ENCODE assay signal across 12 cellular contexts in genomic region chr6:155187994-155188706, GRCh38.
DNase-seq lines count a peak whose midpoint lies in the region; TF ChIP-seq lines count a peak whose summit lies in the region.
"Had no signal": no experiment of that assay in that cellular context is flagged by ENCODE, and none has a peak within 500 bp of the region (broad histone marks: within the 10 kb centered on the region; RNA-seq: fewer than 3 reads in every experiment).

No MANE protein-coding gene starts in this region.

- no peak overlapping the region for H2AK5ac ChIP-seq in neuronal stem cell (ENCODE audit: low read depth, low read length)

- H2BK12ac ChIP-seq in neuronal stem cell (ENCODE audit: low read length): no peak overlapping the region

- no peak overlapping the region for H3K4me3 ChIP-seq in AG10803 (ENCODE audit: low read length)
- no peak overlapping the region for H3K4me3 ChIP-seq in neuronal stem cell (ENCODE audit: low read length in 2 of 2)
- H3K4me3 ChIP-seq in adrenal gland: no peak overlapping the region
- H3K4me3 ChIP-seq: cardiac muscle cell had no signal

- WGBS in neuronal stem cell (ENCODE audit: extremely low coverage in 2 of 2, insufficient read length in 2 of 2, insufficient replicate concordance in 1 of 2), 2 donors: no CpG with 5 or more reads among the region's 13 CpGs
- 87 to 96% (median 93%) methylated on average over 13 of the region's 13 CpGs for WGBS in adrenal gland, 4 donors

- no peak overlapping the region for H3K14ac ChIP-seq in neuronal stem cell (ENCODE audit: low read length)

- no peak overlapping the region for H2AFZ ChIP-seq in neuronal stem cell (ENCODE audit: low read length)

- no peak overlapping the region for H3K4ac ChIP-seq in neuronal stem cell (ENCODE audit: low read length)

- no peak overlapping the region for H4K8ac ChIP-seq in neuronal stem cell (ENCODE audit: low read depth, low read length)

- no peak overlapping the region for H3K4me2 ChIP-seq in neuronal stem cell (ENCODE audit: insufficient read depth, low read length, poor library complexity, severe bottlenecking)

- peak overlapping the region; percentile 1 for H4K91ac ChIP-seq in neuronal stem cell (ENCODE audit: low read depth, low read length, poor library complexity)

- no peak overlapping the region for H2BK15ac ChIP-seq in neuronal stem cell (ENCODE audit: low read length)

- no peak overlapping the region for H2BK120ac ChIP-seq in neuronal stem cell (ENCODE audit: low read depth, low read length)

- H3K18ac ChIP-seq in neuronal stem cell (ENCODE audit: low read length): no peak overlapping the region

- no peak overlapping the region for H2BK5ac ChIP-seq in neuronal stem cell (ENCODE audit: low read length)

- TF ChIP-seq POLR2A in adrenal gland (IDR thresholded peaks at IDR 0.05): no peak

- H3K36me3 ChIP-seq in neuronal stem cell (replicated peaks in 1 of 2; ENCODE audit: control insufficient read depth in 2 of 2, insufficient read depth in 2 of 2, low read length in 2 of 2) (peaks cover 0 to 93% of the 10 kb centered on the region in 2 donors), adrenal gland (replicated peaks in 1 of 2) (no peaks in the 10 kb centered on the region)
- H3K36me3 ChIP-seq: cardiac muscle cell, heart left ventricle had no signal

- H3K9me3 ChIP-seq in neuronal stem cell (replicated peaks in 1 of 2; ENCODE audit: control insufficient read depth in 2 of 2, insufficient read depth in 1 of 2, low read depth in 1 of 2, low read length in 2 of 2) (no peaks in the 10 kb centered on the region), adrenal gland (replicated peaks in 1 of 3) (no peaks in the 10 kb centered on the region)
- H3K9me3 ChIP-seq: heart left ventricle had no signal

- TF ChIP-seq CTCF in AG10803 (conservative IDR thresholded peaks at IDR 0.05; ENCODE audit: low read length) (no peak), adrenal gland (IDR thresholded peaks at IDR 0.05) (no peak)

- H3K27me3 ChIP-seq in neuronal stem cell (ENCODE audit: control insufficient read depth in 3 of 3, insufficient read depth in 3 of 3, low read depth in 1 of 3, low read length in 3 of 3): no peaks in the 10 kb centered on the region
- H3K27me3 ChIP-seq in adrenal gland: no peaks in the 10 kb centered on the region
- H3K27me3 ChIP-seq: heart left ventricle had no signal

- H3K27ac ChIP-seq in neuronal stem cell (replicated peaks; ENCODE audit: low read length) (no peak overlapping the region), adrenal gland (no peak overlapping the region)
- H3K27ac ChIP-seq: cardiac muscle cell had no signal

- H3K9ac ChIP-seq in neuronal stem cell (ENCODE audit: low read depth, low read length, poor library complexity): no peak overlapping the region

- peak; percentile 46 for DNase-seq in AG10803 (ENCODE audit: low read depth)
- peak; percentile 35 for DNase-seq in LHCN-M2 (ENCODE audit: low read depth)
- peak; percentile 81 for DNase-seq in dermis blood vessel endothelial cell
- DNase-seq in neuronal stem cell (ENCODE audit: low spot score): no peak
- no peak for DNase-seq in NCI-H1417 treated with DMSO at 0.1 percent for 48 hours (lab: John Stamatoyannopoulos, UW)
- no peak for DNase-seq in adrenal gland
- DNase-seq in activated CD4-positive, alpha-beta T cell treated with anti-CD3 and anti-CD28 coated beads, Interleukin-2, amount 50 U/mL, for 1 hour: no peak
- no peak for DNase-seq in RKO (ENCODE audit: low spot score)
- DNase-seq: midbrain, NCI-H510A treated with DMSO at 0.1 percent for 48 hours had no signal

- no peaks in the 10 kb centered on the region for H3K79me1 ChIP-seq in neuronal stem cell (ENCODE audit: low read depth, low read length)

- H3K23ac ChIP-seq in neuronal stem cell (ENCODE audit: low read depth, low read length, poor library complexity): no peak overlapping the region

- H3K4me1 ChIP-seq in neuronal stem cell (ENCODE audit: control insufficient read depth in 2 of 2, insufficient read depth in 1 of 2, low read depth in 1 of 2, low read length in 2 of 2) (peaks cover 6 to 10% of the 10 kb centered on the region in 2 donors), adrenal gland (replicated peaks in 1 of 2) (no peaks in the 10 kb centered on the region)

- intact Hi-C loops in adrenal gland (cut with DNase I): no loop called here

Comparison
In these comparisons a context has a peak if more than half of its experiments do, and no peak if none do; other contexts are left out.
1. DNase-seq: peak in AG10803 (single experiment), LHCN-M2 (single experiment) and dermis blood vessel endothelial cell (single experiment); none in neuronal stem cell (single experiment), NCI-H1417 treated with DMSO at 0.1 percent for 48 hours (single experiment), adrenal gland (0 of 7), activated CD4-positive, alpha-beta T cell treated with anti-CD3 and anti-CD28 coated beads, Interleukin-2, amount 50 U/mL, for 1 hour (single experiment) and RKO (single experiment).